Comparison of ENCODE assay signal across 28 cellular contexts in the genomic region with DNA sequence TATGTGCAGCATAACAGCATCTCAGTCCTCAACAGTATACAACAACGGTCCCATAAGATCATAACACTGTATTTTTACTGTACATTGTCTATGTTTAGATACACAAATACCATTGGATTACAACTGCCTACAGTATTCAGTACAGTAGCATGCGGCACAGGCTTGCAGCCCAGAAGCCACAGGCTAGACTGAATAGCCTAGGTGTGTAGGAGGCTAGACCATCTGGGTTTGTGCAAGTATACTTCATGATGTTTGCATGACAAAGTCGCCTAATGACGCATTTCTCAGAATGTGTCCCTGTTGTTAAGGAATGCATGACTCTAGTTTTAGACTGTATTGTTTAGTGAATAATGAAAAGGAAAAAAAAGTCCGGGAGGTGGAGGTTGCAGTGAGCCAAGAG. TPM values are rescaled to one million over a fixed set of nuclear protein-coding genes. Genes with fewer than 3 reads are reported as not detected.
"Had no signal": no experiment of that assay in that cellular context is flagged by ENCODE, and none has a peak within 500 bp of the region (broad histone marks: within the 10 kb centered on the region; RNA-seq: fewer than 3 reads in every experiment).

No MANE protein-coding gene starts in this region.

- H3K4me1 ChIP-seq: ascending aorta, esophagus muscularis mucosa, foreskin keratinocyte, gastrocnemius medialis, heart left ventricle had no signal

- H3K4me1 Mint-ChIP-seq: activated naive CD4-positive, alpha-beta T cell treated with anti-CD3 and anti-CD28 coated beads, Interleukin-2, amount 10 ng/mL, durations not matched to agents 7 days and 5 days; activated naive CD8-positive, alpha-beta T cell treated with anti-CD3 and anti-CD28 coated beads, Interleukin-2, amount 10 ng/mL, durations not matched to agents 7 days and 5 days had no signal

- DNase-seq: activated CD4-positive, alpha-beta T cell treated with anti-CD3 and anti-CD28 coated beads for 48 hours; activated CD4-positive, alpha-beta T cell treated with anti-CD3 and anti-CD28 coated beads, Interleukin-2, amount 50 U/mL, for 1 hour; activated CD4-positive, alpha-beta T cell treated with anti-CD3 and anti-CD28 coated beads, Interleukin-2, amount 50 U/mL, for 48 hours; activated CD8-positive, alpha-beta memory T cell treated with anti-CD3 and anti-CD28 coated beads for 24 hours; activated CD8-positive, alpha-beta T cell treated with anti-CD3 and anti-CD28 coated beads for 36 hours; activated gamma-delta T cell; activated naive CD4-positive, alpha-beta T cell; activated naive CD4-positive, alpha-beta T cell treated with anti-CD3 and anti-CD28 coated beads, Interleukin-2, amount 10 ng/mL, durations not matched to agents 7 days and 5 days; activated naive CD8-positive, alpha-beta T cell treated with anti-CD3 and anti-CD28 coated beads, Interleukin-2, amount 10 ng/mL, durations not matched to agents 7 days and 5 days; activated T-cell treated with anti-CD3 and anti-CD28 coated beads, Interleukin-2, amount 50 U/mL, for 48 hours; brain microvascular endothelial cell; caudate nucleus; cortex of kidney; dermis blood vessel endothelial cell; effector CD4-positive, alpha-beta T cell; effector memory CD8-positive, alpha-beta T cell; erythroblast; foreskin keratinocyte; gastrocnemius medialis; glutamatergic neuron; heart left ventricle; T-helper 2 cell had no signal

- H3K9me3 ChIP-seq: ascending aorta, esophagus muscularis mucosa, gastrocnemius medialis, heart left ventricle had no signal

- H3K4me3 ChIP-seq: ascending aorta, esophagus muscularis mucosa, gastrocnemius medialis, heart left ventricle had no signal

- H3K4me3 Mint-ChIP-seq: activated CD8-positive, alpha-beta T cell treated with anti-CD3 and anti-CD28 coated beads for 36 hours; activated naive CD4-positive, alpha-beta T cell treated with anti-CD3 and anti-CD28 coated beads, Interleukin-2, amount 10 ng/mL, durations not matched to agents 7 days and 5 days; activated naive CD8-positive, alpha-beta T cell treated with anti-CD3 and anti-CD28 coated beads, Interleukin-2, amount 10 ng/mL, durations not matched to agents 7 days and 5 days; effector memory CD8-positive, alpha-beta T cell had no signal

- ATAC-seq: activated CD4-positive, CD25-positive, alpha-beta regulatory T cell treated with anti-CD3 and anti-CD28 coated beads, Interleukin-2, amount 50 U/mL, for 24 hours; activated CD8-positive, alpha-beta T cell treated with anti-CD3 and anti-CD28 coated beads for 36 hours; activated naive CD4-positive, alpha-beta T cell treated with anti-CD3 and anti-CD28 coated beads, Interleukin-2, amount 50 U/mL, for 72 hours; effector memory CD8-positive, alpha-beta T cell; foreskin keratinocyte; gastrocnemius medialis; heart left ventricle had no signal

- H3K27me3 ChIP-seq: ascending aorta, brain microvascular endothelial cell, foreskin keratinocyte, gastrocnemius medialis had no signal

- H3K27me3 Mint-ChIP-seq: activated CD8-positive, alpha-beta T cell treated with anti-CD3 and anti-CD28 coated beads for 36 hours; effector memory CD8-positive, alpha-beta T cell had no signal

- H3K9me3 Mint-ChIP-seq: activated CD8-positive, alpha-beta T cell treated with anti-CD3 and anti-CD28 coated beads for 36 hours; activated naive CD4-positive, alpha-beta T cell treated with anti-CD3 and anti-CD28 coated beads, Interleukin-2, amount 10 ng/mL, durations not matched to agents 7 days and 5 days; activated naive CD4-positive, alpha-beta T cell treated with anti-CD3 and anti-CD28 coated beads, Interleukin-2, amount 50 U/mL, for 72 hours; activated naive CD8-positive, alpha-beta T cell treated with anti-CD3 and anti-CD28 coated beads, Interleukin-2, amount 10 ng/mL, durations not matched to agents 7 days and 5 days; effector memory CD8-positive, alpha-beta T cell had no signal

- H3K36me3 Mint-ChIP-seq: activated naive CD4-positive, alpha-beta T cell treated with anti-CD3 and anti-CD28 coated beads, Interleukin-2, amount 10 ng/mL, durations not matched to agents 7 days and 5 days; activated naive CD4-positive, alpha-beta T cell treated with anti-CD3 and anti-CD28 coated beads, Interleukin-2, amount 50 U/mL, for 72 hours; activated naive CD8-positive, alpha-beta T cell treated with anti-CD3 and anti-CD28 coated beads, Interleukin-2, amount 10 ng/mL, durations not matched to agents 7 days and 5 days had no signal

- H3K27ac Mint-ChIP-seq: activated CD8-positive, alpha-beta T cell treated with anti-CD3 and anti-CD28 coated beads for 36 hours; activated naive CD4-positive, alpha-beta T cell treated with anti-CD3 and anti-CD28 coated beads, Interleukin-2, amount 10 ng/mL, durations not matched to agents 7 days and 5 days; activated naive CD4-positive, alpha-beta T cell treated with anti-CD3 and anti-CD28 coated beads, Interleukin-2, amount 50 U/mL, for 72 hours; activated naive CD8-positive, alpha-beta T cell treated with anti-CD3 and anti-CD28 coated beads, Interleukin-2, amount 10 ng/mL, durations not matched to agents 7 days and 5 days; effector memory CD8-positive, alpha-beta T cell had no signal

- H3K27ac ChIP-seq: ascending aorta, brain microvascular endothelial cell, esophagus muscularis mucosa, foreskin keratinocyte, gastrocnemius medialis, heart left ventricle had no signal

- H3K36me3 ChIP-seq: ascending aorta, brain microvascular endothelial cell, esophagus muscularis mucosa, gastrocnemius medialis, heart left ventricle had no signal

RNA-seq across cellular contexts. Expression of gene C4orf50, which starts 56.5 kb away (rescaled TPM):
- total RNA-seq: ascending aorta, bronchial epithelial cell, chondrocyte, foreskin keratinocyte had no signal
